8 cellular contexts compared by ENCODE assay signal in genomic region chr1:225425211-225425786, GRCh38. TPM values are rescaled to one million over a fixed set of nuclear protein-coding genes. Genes with fewer than 3 reads are reported as not detected.
DNase-seq lines count a peak whose midpoint lies in the region; ATAC-seq and TF ChIP-seq lines count a peak whose summit lies in the region.

No MANE protein-coding gene starts in this region.

- H3K27ac Mint-ChIP-seq in activated CD4-positive, alpha-beta memory T cell treated with anti-CD3 and anti-CD28 coated beads for 36 hours, result no peak overlapping the region
- H3K27ac Mint-ChIP-seq in memory B cell, result peak overlapping the region; percentile 79

- H3K4me3 Mint-ChIP-seq in activated CD4-positive, alpha-beta memory T cell treated with anti-CD3 and anti-CD28 coated beads for 36 hours, result peak overlapping the region; percentile 87
- H3K4me3 Mint-ChIP-seq in memory B cell, result peak overlapping the region; percentile 64

- ATAC-seq in memory B cell (ENCODE audit: low read depth) (no peak), GM18858 (IDR thresholded peaks at IDR 0.05; ENCODE audit: unreplicated experiment) (no peak)

- H3K9ac ChIP-seq in HUES64 (ENCODE audit: low read depth, low read length), result no peak overlapping the region

- no peak for TF ChIP-seq CTCF in BE2C (IDR thresholded peaks at IDR 0.05; ENCODE audit: low read depth, low read length)

- H3K4me3 ChIP-seq in BE2C (ENCODE audit: low read depth, low read length), result peak overlapping the region; percentile 96
- peak overlapping the region; percentile 91; the same call in 1 of the 2 replicates for H3K4me3 ChIP-seq in HUES64 (ENCODE audit: low read length)

- POLR2A ChIA-PET in activated CD4-positive, alpha-beta memory T cell treated with anti-CD3 and anti-CD28 coated beads for 36 hours (lab: Charles Lee), result interaction anchor here (1.0 to 3.2 kb wide), 2 partner anchors 20 to 48 kb away, joined by 3 to 23 read pairs; no protein-coding TSS in a partner anchor

- H3K27me3 ChIP-seq in BE2C (no peaks in the 10 kb centered on the region), HUES64 (ENCODE audit: insufficient read depth, low read length) (peaks cover 25% of the 10 kb centered on the region)

- DNase-seq in BE2C (no peak), memory B cell (ENCODE audit: low spot score in 2 of 2) (no peak), dedifferentiated amniotic fluid mesenchymal stem cell (ENCODE audit: extremely low spot score) (no peak), NCI-H1105 (lab: John Stamatoyannopoulos, UW) (no peak)
- no peak for DNase-seq in activated CD4-positive, alpha-beta memory T cell treated with anti-CD3 and anti-CD28 coated beads for 36 hours
- DNase-seq in activated effector memory CD4-positive, alpha-beta T cell treated with Interleukin-2 at 50 U/mL for 16 hours, result no peak

- no peaks in the 10 kb centered on the region for H3K27me3 Mint-ChIP-seq in activated CD4-positive, alpha-beta memory T cell treated with anti-CD3 and anti-CD28 coated beads for 36 hours
- H3K27me3 Mint-ChIP-seq in memory B cell, result no peaks in the 10 kb centered on the region

- H3K36me3 ChIP-seq in BE2C (peaks cover 21% of the 10 kb centered on the region), HUES64 (ENCODE audit: insufficient read depth, low read length) (peaks cover 24% of the 10 kb centered on the region)

- WGBS in HUES64, result 31% methylated on average over 3 of the region's 5 CpGs

- CTCF ChIA-PET in activated CD4-positive, alpha-beta memory T cell treated with anti-CD3 and anti-CD28 coated beads for 36 hours (lab: Charles Lee), result interaction anchor here (0.8 to 2.7 kb wide), 4 partner anchors 9 to 49 kb away, joined by 3 to 14 read pairs (median 6); no protein-coding TSS in a partner anchor

- H3K4me1 ChIP-seq in BE2C (peaks cover 33% of the 10 kb centered on the region), HUES64 (ENCODE audit: insufficient read depth, low read length) (peaks cover 41% of the 10 kb centered on the region)

- peaks cover 57% of the 10 kb centered on the region for H3K4me1 Mint-ChIP-seq in activated CD4-positive, alpha-beta memory T cell treated with anti-CD3 and anti-CD28 coated beads for 36 hours (ENCODE audit: low read depth)
- peaks cover 34% of the 10 kb centered on the region for H3K4me1 Mint-ChIP-seq in memory B cell

- intact Hi-C loops in activated CD4-positive, alpha-beta memory T cell treated with anti-CD3 and anti-CD28 coated beads for 36 hours (cut with micrococcal nuclease), result loop anchor here (5.0 kb wide), 3 partner anchors 352 to 803 kb away; partner anchors contain the start of genes H3-3A and SRP9

- H3K36me3 Mint-ChIP-seq in activated CD4-positive, alpha-beta memory T cell treated with anti-CD3 and anti-CD28 coated beads for 36 hours, result peaks cover 24% of the 10 kb centered on the region
- peaks cover 7% of the 10 kb centered on the region for H3K36me3 Mint-ChIP-seq in memory B cell

- H3K27ac ChIP-seq in HUES64 (ENCODE audit: low read depth, low read length), result no peak overlapping the region

- no peaks in the 10 kb centered on the region for H3K9me3 Mint-ChIP-seq in activated CD4-positive, alpha-beta memory T cell treated with anti-CD3 and anti-CD28 coated beads for 36 hours
- no peaks in the 10 kb centered on the region for H3K9me3 Mint-ChIP-seq in memory B cell

- no peaks in the 10 kb centered on the region for H3K9me3 ChIP-seq in BE2C
- H3K9me3 ChIP-seq in HUES64 (ENCODE audit: insufficient read depth, low read depth, low read length), result no peaks in the 10 kb centered on the region

RNA-seq across cellular contexts. Expression of gene LBR, which starts 2.5 kb away (rescaled TPM):
- polyA plus RNA-seq in BE2C (2012; ENCODE audit: insufficient read depth, insufficient read length, low read depth), result 34.2 TPM
- 59.4 TPM for polyA plus RNA-seq in HUES64 (2013, experiment 1 of 2)
- 62.7 TPM for polyA plus RNA-seq in HUES64 (2013, experiment 2 of 2)
- total RNA-seq in activated CD4-positive, alpha-beta memory T cell treated with anti-CD3 and anti-CD28 coated beads for 36 hours, result 100 to 1,000 TPM; 146 to 148 TPM
